Comparison of ENCODE assay signal across 9 cellular contexts in the genomic region with DNA sequence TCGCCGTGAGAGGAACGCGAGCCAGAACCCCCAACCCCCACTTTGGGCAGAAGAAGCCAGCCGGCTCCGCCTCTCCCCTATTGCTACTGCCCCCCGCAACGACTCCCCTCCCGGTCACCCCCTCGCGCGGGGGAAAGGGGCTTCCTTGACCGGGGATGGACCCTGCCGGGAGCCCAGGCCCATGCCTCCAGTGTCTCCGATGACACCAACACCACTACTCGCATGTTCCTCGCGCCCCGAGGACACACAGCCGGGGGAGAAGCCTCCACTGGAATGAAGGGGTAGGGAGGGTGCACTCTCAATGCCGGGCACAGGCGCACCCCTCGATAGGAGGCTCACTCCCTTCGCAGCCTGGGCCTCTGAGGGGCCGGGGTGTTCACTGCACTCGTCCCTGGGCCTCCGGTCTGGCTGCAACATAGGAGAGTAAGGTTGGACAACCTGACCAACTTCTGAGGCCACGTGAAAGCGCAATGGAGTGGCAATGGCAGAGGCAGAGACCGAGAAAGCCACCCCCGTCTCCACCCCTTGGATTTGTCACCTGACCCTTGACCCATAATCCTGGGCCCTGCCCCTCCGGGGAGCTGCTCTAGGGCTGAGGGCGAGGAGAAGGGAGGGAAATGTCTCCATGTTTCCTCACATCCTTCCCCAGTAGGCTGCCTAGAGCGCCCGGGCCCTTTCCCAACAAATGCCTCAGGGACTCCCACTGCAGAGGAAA. TPM values are rescaled to one million over a fixed set of nuclear protein-coding genes. Genes with fewer than 3 reads are reported as not detected.
DNase-seq lines count a peak whose midpoint lies in the region; ATAC-seq, FAIRE-seq and TF ChIP-seq lines count a peak whose summit lies in the region.
"Had no signal": no experiment of that assay in that cellular context is flagged by ENCODE, and none has a peak within 500 bp of the region (broad histone marks: within the 10 kb centered on the region; RNA-seq: fewer than 3 reads in every experiment).

No MANE protein-coding gene starts in this region.

- CTCF ChIA-PET in WTC11 (lab: Charles Lee) = interaction anchor here (0.9 to 4.1 kb wide), 30 partner anchors 8 to 216 kb away, joined by 3 to 192 read pairs (median 8); a partner anchor contains a TSS

- H3K36me3 ChIP-seq in heart left ventricle = no peaks in the 10 kb centered on the region
- H3K36me3 ChIP-seq in prostate gland = no peaks in the 10 kb centered on the region

- no peak for TF ChIP-seq CTCF in WTC11 (IDR thresholded peaks at IDR 0.05)
- no peak for TF ChIP-seq CTCF in heart left ventricle (IDR thresholded peaks at IDR 0.05)
- no peak for TF ChIP-seq CTCF in prostate gland (IDR thresholded peaks at IDR 0.05)

- ATAC-seq in WTC11 (peak; percentile 18), heart left ventricle (peak in 2 of 4 donors; percentile 11 to 14), GM18517 (IDR thresholded peaks at IDR 0.05; ENCODE audit: unreplicated experiment) (no peak)

- H3K4me1 Mint-ChIP-seq in WTC11 = peaks cover 40% of the 10 kb centered on the region

- DNase-seq in Daoy (ENCODE audit: low read depth) = peak; percentile 35
- DNase-seq in WTC11 (ENCODE audit: low spot score) = no peak
- peak in 1 of 5 donors; percentile 33 for DNase-seq in heart left ventricle
- no peak for DNase-seq in prostate gland (ENCODE audit: low spot score)
- no peak for DNase-seq in stimulated activated naive CD4-positive, alpha-beta T cell treated with Interleukin-2 at 50 U/mL for 16 hours (lab: John Stamatoyannopoulos, UW)
- DNase-seq in COLO829 (ENCODE audit: low spot score) = no peak
- no peak for DNase-seq in GM12892 (ENCODE audit: insufficient read length)

- peak overlapping the region; percentile 78 for H3K4me3 Mint-ChIP-seq in WTC11

- H3K27me3 ChIP-seq in heart left ventricle (peaks cover 4 to 85% (median 13%) of the 10 kb centered on the region in 9 donors), prostate gland (replicated peaks; ENCODE audit: insufficient read depth) (no peaks in the 10 kb centered on the region)

- no peaks in the 10 kb centered on the region for H3K9me3 Mint-ChIP-seq in WTC11

- H3K27me3 Mint-ChIP-seq in WTC11 (ENCODE audit: low read depth) = peaks cover 87% of the 10 kb centered on the region

- WGBS in heart left ventricle, 4 donors = 26 to 31% (median 27%) methylated on average over 22 to 35 of the region's 35 CpGs
- 37% methylated on average over 35 of the region's 35 CpGs for WGBS in prostate gland

- peak overlapping the region in 4 of 12 donors; percentile 4 to 50 (median 24) for H3K27ac ChIP-seq in heart left ventricle
- peak overlapping the region in 1 of 2 donors; percentile 20 for H3K27ac ChIP-seq in prostate gland

- TF ChIP-seq POLR2A in heart left ventricle (IDR thresholded peaks at IDR 0.05) (no peak), prostate gland (IDR thresholded peaks at IDR 0.05) (no peak), GM12892 (IDR thresholded peaks at IDR 0.05; ENCODE audit: low read depth, low read length) (no peak)

- intact Hi-C loops in heart left ventricle (cut with DNase I) (loop anchor here (1.0 to 10.0 kb wide), 13 partner anchors 42 to 258 kb away; no protein-coding TSS in a partner anchor), prostate gland (cut with DNase I) (loop anchor here (1.0 to 2.0 kb wide), 2 partner anchors 42 to 188 kb away; no protein-coding TSS in a partner anchor)

- H3K36me3 Mint-ChIP-seq in WTC11 = no peaks in the 10 kb centered on the region

- H3K4me3 ChIP-seq in heart left ventricle (peak overlapping the region in 11 of 12 donors; percentile 27 to 63 (median 53)), prostate gland (peak overlapping the region; percentile 46 to 62)

- no peak overlapping the region for H3K27ac Mint-ChIP-seq in WTC11

- POLR2A ChIA-PET in WTC11 (lab: Charles Lee) = interaction anchor here (0.8 to 1.4 kb wide), 5 partner anchors 9 to 43 kb away, joined by 3 to 6 read pairs (median 3); no protein-coding TSS in a partner anchor

- H3K9me3 ChIP-seq in heart left ventricle (no peaks in the 10 kb centered on the region), prostate gland (no peaks in the 10 kb centered on the region)

- H3K4me1 ChIP-seq in heart left ventricle = peaks cover 0 to 52% (median 30%) of the 10 kb centered on the region in 12 donors
- H3K4me1 ChIP-seq in prostate gland (replicated peaks) = peaks cover 17% of the 10 kb centered on the region

- FAIRE-seq in GM12892 (lab: Jason Lieb, UNC) = no peak

TF ChIP-seq in WTC11, 78 proteins besides CTCF, POLR2A, EP300 and RAD21 (continues in another document):
- no peak for TF ChIP-seq OVOL2 (CRISPR knock-in tag; IDR thresholded peaks at IDR 0.05; ENCODE audit: borderline replicate concordance)
- TF ChIP-seq ZNF263 (CRISPR knock-in tag; IDR thresholded peaks at IDR 0.05; ENCODE audit: low read depth) = no peak
- TF ChIP-seq RELA (CRISPR knock-in tag; IDR thresholded peaks at IDR 0.05; ENCODE audit: borderline replicate concordance) = no peak
- TF ChIP-seq ZNF219 (CRISPR knock-in tag; IDR thresholded peaks at IDR 0.05; ENCODE audit: borderline replicate concordance) = no peak
- TF ChIP-seq ZNF396 (CRISPR knock-in tag; IDR thresholded peaks at IDR 0.05; ENCODE audit: borderline replicate concordance) = no peak
- TF ChIP-seq, protein P1, sequence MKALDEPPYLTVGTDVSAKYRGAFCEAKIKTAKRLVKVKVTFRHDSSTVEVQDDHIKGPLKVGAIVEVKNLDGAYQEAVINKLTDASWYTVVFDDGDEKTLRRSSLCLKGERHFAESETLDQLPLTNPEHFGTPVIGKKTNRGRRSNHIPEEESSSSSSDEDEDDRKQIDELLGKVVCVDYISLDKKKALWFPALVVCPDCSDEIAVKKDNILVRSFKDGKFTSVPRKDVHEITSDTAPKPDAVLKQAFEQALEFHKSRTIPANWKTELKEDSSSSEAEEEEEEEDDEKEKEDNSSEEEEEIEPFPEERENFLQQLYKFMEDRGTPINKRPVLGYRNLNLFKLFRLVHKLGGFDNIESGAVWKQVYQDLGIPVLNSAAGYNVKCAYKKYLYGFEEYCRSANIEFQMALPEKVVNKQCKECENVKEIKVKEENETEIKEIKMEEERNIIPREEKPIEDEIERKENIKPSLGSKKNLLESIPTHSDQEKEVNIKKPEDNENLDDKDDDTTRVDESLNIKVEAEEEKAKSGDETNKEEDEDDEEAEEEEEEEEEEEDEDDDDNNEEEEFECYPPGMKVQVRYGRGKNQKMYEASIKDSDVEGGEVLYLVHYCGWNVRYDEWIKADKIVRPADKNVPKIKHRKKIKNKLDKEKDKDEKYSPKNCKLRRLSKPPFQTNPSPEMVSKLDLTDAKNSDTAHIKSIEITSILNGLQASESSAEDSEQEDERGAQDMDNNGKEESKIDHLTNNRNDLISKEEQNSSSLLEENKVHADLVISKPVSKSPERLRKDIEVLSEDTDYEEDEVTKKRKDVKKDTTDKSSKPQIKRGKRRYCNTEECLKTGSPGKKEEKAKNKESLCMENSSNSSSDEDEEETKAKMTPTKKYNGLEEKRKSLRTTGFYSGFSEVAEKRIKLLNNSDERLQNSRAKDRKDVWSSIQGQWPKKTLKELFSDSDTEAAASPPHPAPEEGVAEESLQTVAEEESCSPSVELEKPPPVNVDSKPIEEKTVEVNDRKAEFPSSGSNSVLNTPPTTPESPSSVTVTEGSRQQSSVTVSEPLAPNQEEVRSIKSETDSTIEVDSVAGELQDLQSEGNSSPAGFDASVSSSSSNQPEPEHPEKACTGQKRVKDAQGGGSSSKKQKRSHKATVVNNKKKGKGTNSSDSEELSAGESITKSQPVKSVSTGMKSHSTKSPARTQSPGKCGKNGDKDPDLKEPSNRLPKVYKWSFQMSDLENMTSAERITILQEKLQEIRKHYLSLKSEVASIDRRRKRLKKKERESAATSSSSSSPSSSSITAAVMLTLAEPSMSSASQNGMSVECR (CRISPR knock-in tag; IDR thresholded peaks at IDR 0.05; ENCODE audit: borderline replicate concordance) = 0 out of 2 replicates have a peak, but pooled peaks have one; percentile 73
- TF ChIP-seq, protein P2, sequence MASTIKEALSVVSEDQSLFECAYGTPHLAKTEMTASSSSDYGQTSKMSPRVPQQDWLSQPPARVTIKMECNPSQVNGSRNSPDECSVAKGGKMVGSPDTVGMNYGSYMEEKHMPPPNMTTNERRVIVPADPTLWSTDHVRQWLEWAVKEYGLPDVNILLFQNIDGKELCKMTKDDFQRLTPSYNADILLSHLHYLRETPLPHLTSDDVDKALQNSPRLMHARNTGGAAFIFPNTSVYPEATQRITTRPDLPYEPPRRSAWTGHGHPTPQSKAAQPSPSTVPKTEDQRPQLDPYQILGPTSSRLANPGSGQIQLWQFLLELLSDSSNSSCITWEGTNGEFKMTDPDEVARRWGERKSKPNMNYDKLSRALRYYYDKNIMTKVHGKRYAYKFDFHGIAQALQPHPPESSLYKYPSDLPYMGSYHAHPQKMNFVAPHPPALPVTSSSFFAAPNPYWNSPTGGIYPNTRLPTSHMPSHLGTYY (CRISPR knock-in tag; IDR thresholded peaks at IDR 0.05) = no peak

RNA-seq across cellular contexts. Expression of a gene that starts 1.0 kb away (rescaled TPM):
- total RNA-seq in Daoy (2014; rRNA removed; shearing (Covaris generic)) = 1.6 TPM in 1 of 2 replicates, not detected in the other
- 8.7 to 18.0 TPM (median 9.9 TPM) in 3 replicates for total RNA-seq in WTC11 (2021)
- 1 to 10 TPM in 5 of 9 donors, under 1 TPM in 4; 0.43 to 9.8 (median 1.2) TPM for total RNA-seq in heart left ventricle
- polyA plus RNA-seq in heart left ventricle = 1 to 10 TPM; 2.2 to 2.3 TPM
- 10 to 100 TPM in 1 of 2 donors, 1 to 10 TPM in 1; 2.7 to 13.3 TPM for total RNA-seq in prostate gland
- polyA plus RNA-seq in GM12892 (2012; ENCODE audit: missing spikeins) = not detected
- total RNA-seq: activated CD8-positive, alpha-beta memory T cell treated with anti-CD3 and anti-CD28 coated beads for 36 hours had no signal

RNA-seq across cellular contexts. Expression of a gene that starts 21.4 kb away (rescaled TPM):
- 22.0 and 30.8 TPM in 2 replicates for total RNA-seq in Daoy (2014; rRNA removed; shearing (Covaris generic))
- total RNA-seq in WTC11 (2021) = 24.5 to 35.9 TPM (median 31.4 TPM) in 3 replicates
- 10 to 100 TPM; 22.5 to 79.2 (median 38.3) TPM for total RNA-seq in heart left ventricle
- polyA plus RNA-seq in heart left ventricle = 10 to 100 TPM; 31.7 to 59.9 TPM
- total RNA-seq in prostate gland = 10 to 100 TPM; 52.1 to 53.2 TPM
- 20.2 TPM for polyA plus RNA-seq in GM12892 (2012; ENCODE audit: missing spikeins)

RNA-seq across cellular contexts. Expression of a gene that starts 29.8 kb away (rescaled TPM):
- total RNA-seq in Daoy (2014; rRNA removed; shearing (Covaris generic)) = 99.6 and 157 TPM in 2 replicates
- total RNA-seq in WTC11 (2021) (23.8 to 28.7 TPM (median 27.5 TPM) in 3 replicates), heart left ventricle (100 to 1,000 TPM; 104 to 155 (median 125) TPM), prostate gland (100 to 1,000 TPM in 1 of 2 donors, 10 to 100 TPM in 1; 73.8 to 112 TPM)
- 100 to 1,000 TPM in 1 of 2 donors, 10 to 100 TPM in 1; 73.8 to 118 TPM for polyA plus RNA-seq in heart left ventricle
- 92.0 TPM for polyA plus RNA-seq in GM12892 (2012; ENCODE audit: missing spikeins)

RNA-seq across cellular contexts. Expression of a gene that starts 38.3 kb away (rescaled TPM):
- total RNA-seq in Daoy (2014; rRNA removed; shearing (Covaris generic)) = not detected in 2 replicates
- 0.14 to 0.23 TPM (median 0.15 TPM) in 3 replicates for total RNA-seq in WTC11 (2021)
- total RNA-seq in heart left ventricle = under 1 TPM in 1 of 9 donors, not detected in 8; 0.20 TPM
- not detected for polyA plus RNA-seq in heart left ventricle
- total RNA-seq in prostate gland = 1 to 10 TPM in 1 of 2 donors, not detected in 1; 1.1 TPM
- not detected for polyA plus RNA-seq in GM12892 (2012; ENCODE audit: missing spikeins)

RNA-seq across cellular contexts. Expression of a gene that starts 47.1 kb away (rescaled TPM):
- 72.3 and 88.6 TPM in 2 replicates for total RNA-seq in Daoy (2014; rRNA removed; shearing (Covaris generic))
- 108 to 116 TPM (median 109 TPM) in 3 replicates for total RNA-seq in WTC11 (2021)
- 10 to 100 TPM; 17.0 to 40.8 (median 24.9) TPM for total RNA-seq in heart left ventricle
- polyA plus RNA-seq in heart left ventricle = 10 to 100 TPM; 21.1 to 55.3 TPM
- total RNA-seq in prostate gland = 100 to 1,000 TPM; 103 to 142 TPM
- polyA plus RNA-seq in GM12892 (2012; ENCODE audit: missing spikeins) = 28.8 TPM
